Comparison of ENCODE assay signal across 8 cellular contexts in genomic region chr9:32552172-32552872, GRCh38. TPM values are rescaled to one million over a fixed set of nuclear protein-coding genes. Genes with fewer than 3 reads are reported as not detected.
A peak's percentile ranks its signal among the peaks of the same experiment; 100 is the strongest.
DNase-seq lines count a peak whose midpoint lies in the region; ATAC-seq and TF ChIP-seq lines count a peak whose summit lies in the region.

A gene with protein sequence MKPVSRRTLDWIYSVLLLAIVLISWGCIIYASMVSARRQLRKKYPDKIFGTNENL (plus strand): TSS chr9:32552327. CDS start chr9:32552435, 108 bp downstream.
TOPORS (minus strand) TSS chr9:32552586; CDS start chr9:32552436, 150 bp downstream.

- peak; percentile 65 for ATAC-seq in GM19328 (IDR thresholded peaks at IDR 0.05; ENCODE audit: unreplicated experiment)
- peak; percentile 70 for ATAC-seq in HG03469 (IDR thresholded peaks at IDR 0.05; ENCODE audit: unreplicated experiment)
- peak; percentile 91 for ATAC-seq in left colon

- peaks cover 9 to 27% (median 21%) of the 10 kb centered on the region in 11 experiments; a peak in 21 of 22 replicates for H3K36me3 ChIP-seq in BLaER1 treated with 17β-estradiol and CSF1 and Interleukin-3, amounts not matched to agents 10 nM and 100 nM

- H3K9ac ChIP-seq in BLaER1 treated with 17β-estradiol and CSF1 and Interleukin-3, amounts not matched to agents 10 nM and 100 nM = peak within 1 kb of the TSS; percentile 88 to 97 (median 94)

- H3K27ac ChIP-seq in BLaER1 treated with 17β-estradiol and CSF1 and Interleukin-3, amounts not matched to agents 10 nM and 100 nM = peak within 1 kb of the TSS; percentile 86 to 98 (median 95)

- intact Hi-C loops in left colon (cut with DNase I, micrococcal nuclease) = no loop called here

- H3K9me3 ChIP-seq in BLaER1 treated with 17β-estradiol and CSF1 and Interleukin-3, amounts not matched to agents 10 nM and 100 nM (replicated peaks in 1 of 11) = no peaks in the 10 kb centered on the region

- peaks cover 32 to 41% (median 35%) of the 10 kb centered on the region in 11 experiments for H4K20me1 ChIP-seq in BLaER1 treated with 17β-estradiol and CSF1 and Interleukin-3, amounts not matched to agents 10 nM and 100 nM

- H3K4me3 ChIP-seq in BLaER1 treated with 17β-estradiol and CSF1 and Interleukin-3, amounts not matched to agents 10 nM and 100 nM = peak within 1 kb of the TSS; percentile 69 to 96 (median 87)
- H3K4me3 ChIP-seq in choroid plexus epithelial cell (ENCODE audit: low read depth, low read length) = peak within 1 kb of the TSS; percentile 84

- peaks cover 34 to 54% (median 41%) of the 10 kb centered on the region in 10 experiments for H3K4me1 ChIP-seq in BLaER1 treated with 17β-estradiol and CSF1 and Interleukin-3, amounts not matched to agents 10 nM and 100 nM

- no peaks in the 10 kb centered on the region for H3K27me3 ChIP-seq in BLaER1 treated with 17β-estradiol and CSF1 and Interleukin-3, amounts not matched to agents 10 nM and 100 nM

- TF ChIP-seq CTCF in choroid plexus epithelial cell (conservative IDR thresholded peaks at IDR 0.05; ENCODE audit: low read depth, low read length) = no peak

- DNase-seq in NCI-H526 (lab: John Stamatoyannopoulos, UW) (peak; percentile 85 to 92), choroid plexus epithelial cell (ENCODE audit: low read depth) (peak; percentile 94), left colon (peak; percentile 87 to 93)
- peak; percentile 90 to 92 for DNase-seq in activated CD4-positive, alpha-beta T cell treated with anti-CD3 and anti-CD28 coated beads for 4 hours
- peak; percentile 90 for DNase-seq in stimulated activated CD4-positive, alpha-beta T cell treated with anti-CD3 and anti-CD28 coated beads, Interleukin-1b, Interleukin-23, amount 100 ng/mL, for 48 hours

- peak within 1 kb of the TSS; percentile 83 to 95 (median 93) for H3K4me2 ChIP-seq in BLaER1 treated with 17β-estradiol and CSF1 and Interleukin-3, amounts not matched to agents 10 nM and 100 nM

RNA-seq across cellular contexts. Expression of the first gene that starts in this region (rescaled TPM):
- total RNA-seq in left colon = 10 to 100 TPM in 1 of 2 donors, 1 to 10 TPM in 1; 8.8 to 11.2 TPM

RNA-seq across cellular contexts. Expression of gene TOPORS, which starts in this region (rescaled TPM):
- total RNA-seq in left colon = 10 to 100 TPM; 12.3 to 15.3 TPM

Comparison
In these comparisons a context has a peak if more than half of its experiments do, and no peak if none do; other contexts are left out.
1. Peak in every context shown above with its lines: DNase-seq, ATAC-seq, H3K4me3 ChIP-seq and H3K27ac ChIP-seq.